Comparison of ENCODE assay signal across 9 cellular contexts in the genomic region with DNA sequence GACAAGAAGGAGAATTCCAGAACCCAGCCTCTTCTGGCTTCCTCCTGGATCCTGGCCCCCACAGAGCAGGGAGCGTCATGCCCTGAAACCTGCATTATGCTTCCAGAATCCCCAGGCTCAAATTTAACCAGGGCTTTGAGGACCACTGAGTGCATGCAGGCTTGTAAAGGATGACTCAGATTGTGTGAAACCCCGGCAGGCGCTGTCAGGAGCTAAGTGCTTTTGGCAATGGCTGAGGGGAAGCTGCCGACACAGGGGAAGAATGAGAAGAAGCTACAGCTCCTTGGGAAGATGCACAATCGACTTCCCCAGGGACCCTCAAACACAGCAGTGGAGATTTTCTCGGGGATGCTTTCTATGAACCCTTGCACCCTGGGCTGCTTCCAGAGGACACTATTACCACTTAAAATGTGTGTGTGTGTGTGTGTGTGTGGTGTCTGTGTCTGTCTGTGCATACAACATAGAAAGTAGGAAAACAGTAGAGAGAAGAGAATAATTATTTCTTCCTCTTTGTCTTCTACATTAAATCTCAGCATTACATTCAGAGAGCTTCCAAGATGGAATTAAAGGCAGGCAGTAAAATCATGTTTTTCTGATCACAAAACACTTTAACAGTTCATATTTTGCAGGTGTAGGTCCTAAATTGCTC.
DNase-seq lines count a peak whose midpoint lies in the region; ATAC-seq and TF ChIP-seq lines count a peak whose summit lies in the region.
"Had no signal": no experiment of that assay in that cellular context is flagged by ENCODE, and none has a peak within 500 bp of the region (broad histone marks: within the 10 kb centered on the region; RNA-seq: fewer than 3 reads in every experiment).

No MANE protein-coding gene starts in this region.

- H3K27ac ChIP-seq in psoas muscle (no peak overlapping the region), spleen (no peak overlapping the region)

- WGBS in psoas muscle, 3 donors = 13 to 27% (median 19%) methylated on average over 6 of the region's 6 CpGs
- 49 to 70% (median 58%) methylated on average over 4 to 6 of the region's 6 CpGs for WGBS in spleen, 5 donors

- TF ChIP-seq POLR2A in spleen (IDR thresholded peaks at IDR 0.05) = no peak

- no peaks in the 10 kb centered on the region for H3K9me3 ChIP-seq in psoas muscle
- H3K9me3 ChIP-seq in spleen = no peaks in the 10 kb centered on the region

- peak; percentile 82 for DNase-seq in GM03348 (ENCODE audit: low spot score)
- DNase-seq in NOMO-1 treated with DMSO at 0.1 percent for 48 hours (lab: John Stamatoyannopoulos, UW; ENCODE audit: unreplicated experiment) = peak; percentile 50
- DNase-seq in fibroblast of gingiva (ENCODE audit: low read depth) = peak; percentile 84
- DNase-seq in psoas muscle = peak; percentile 65 to 70
- DNase-seq in spleen = no peak
- no peak for DNase-seq in GM13977 (ENCODE audit: low spot score)
- DNase-seq in NCI-H345 (lab: John Stamatoyannopoulos, UW) = no peak
- no peak for DNase-seq in superior temporal gyrus (ENCODE audit: extremely low spot score)
- DNase-seq: NCI-H1417 treated with DMSO at 0.1 percent for 48 hours had no signal

- H3K27me3 ChIP-seq in psoas muscle (ENCODE audit: insufficient read depth in 3 of 3, low read length in 2 of 3) (peaks cover 0 to 2% (median 0%) of the 10 kb centered on the region in 3 donors), spleen (replicated peaks in 1 of 7) (no peaks in the 10 kb centered on the region)

- H3K4me1 ChIP-seq in psoas muscle = no peaks in the 10 kb centered on the region
- H3K4me1 ChIP-seq in spleen = peaks cover 14 to 80% (median 46%) of the 10 kb centered on the region in 6 donors

- ATAC-seq in psoas muscle = peak in 3 of 4 donors; percentile 28 to 56 (median 39)

- no peaks in the 10 kb centered on the region for H3K36me3 ChIP-seq in psoas muscle (ENCODE audit: insufficient read depth in 1 of 2, low read depth in 1 of 2)
- H3K36me3 ChIP-seq in spleen = no peaks in the 10 kb centered on the region

- TF ChIP-seq CTCF in psoas muscle (IDR thresholded peaks at IDR 0.05) (no peak), spleen (IDR thresholded peaks at IDR 0.05 in 8 of 11, conservative IDR thresholded peaks at IDR 0.05 in 3 of 11) (no peak), GM13977 (IDR thresholded peaks at IDR 0.05; ENCODE audit: extremely low read depth, insufficient read depth, missing control alignments) (no peak)

- H3K4me3 ChIP-seq in psoas muscle (no peak overlapping the region), spleen (no peak overlapping the region)

- intact Hi-C loops in psoas muscle (cut with DNase I) = no loop called here
- intact Hi-C loops in spleen (cut with DNase I; ENCODE audit: low total_unique reads) = no loop called here

- in situ Hi-C loops in GM13977 (cut with MboI; ENCODE audit: low pct_unique_long_range_greater_than_20kb, low sequenced_read_pairs, unreplicated experiment) = no loop called here

Comparison
In these comparisons a context has a peak if more than half of its experiments do, and no peak if none do; other contexts are left out.
1. DNase-seq: peak in GM03348 (single experiment), NOMO-1 treated with DMSO at 0.1 percent for 48 hours (single experiment), fibroblast of gingiva (single experiment) and psoas muscle (2 of 2); none in spleen (single experiment), GM13977 (single experiment), NCI-H345 (single experiment) and superior temporal gyrus (single experiment).